In genomic region chr10:18501198-18501597, GRCh38 we compare ENCODE assay signal across 9 cellular contexts.
DNase-seq lines count a peak whose midpoint lies in the region; ATAC-seq and TF ChIP-seq lines count a peak whose summit lies in the region.
"Had no signal": no experiment of that assay in that cellular context is flagged by ENCODE, and none has a peak within 500 bp of the region (broad histone marks: within the 10 kb centered on the region; RNA-seq: fewer than 3 reads in every experiment).

No MANE protein-coding gene starts in this region.

- H3K56ac ChIP-seq in mesendoderm (ENCODE audit: low read length), result no peak overlapping the region

- peak overlapping the region; percentile 74 for H3K27ac ChIP-seq in KMS-11
- H3K27ac ChIP-seq in mesendoderm (ENCODE audit: low read depth, low read length), result no peak overlapping the region
- H3K27ac ChIP-seq in coronary artery, result no peak overlapping the region

- H4K8ac ChIP-seq in mesendoderm (ENCODE audit: low read depth, low read length), result no peak overlapping the region

- no peaks in the 10 kb centered on the region for H3K36me3 ChIP-seq in KMS-11 (ENCODE audit: insufficient read depth)
- no peaks in the 10 kb centered on the region for H3K36me3 ChIP-seq in mesendoderm (ENCODE audit: control insufficient read depth, insufficient read depth, low read length)

- no peak overlapping the region for H2BK5ac ChIP-seq in mesendoderm (ENCODE audit: low read length)

- no peak overlapping the region for H3K18ac ChIP-seq in mesendoderm (ENCODE audit: low read length)

- H3K9ac ChIP-seq in KMS-11 (peak overlapping the region; percentile 33; the same call in 1 of the 2 replicates), mesendoderm (ENCODE audit: low read length) (no peak overlapping the region)

- H3K4ac ChIP-seq in mesendoderm (ENCODE audit: low read depth, low read length), result no peak overlapping the region

- H3K79me1 ChIP-seq in mesendoderm (ENCODE audit: low read length), result no peaks in the 10 kb centered on the region

- H3K4me3 ChIP-seq in KMS-11 (IDR thresholded peaks at IDR 0.05; ENCODE audit: insufficient read depth, low read depth, low read length) (no peak overlapping the region), mesendoderm (ENCODE audit: low read length) (no peak overlapping the region), coronary artery (no peak overlapping the region)

- TF ChIP-seq CTCF in KMS-11 (conservative IDR thresholded peaks at IDR 0.05; ENCODE audit: low read depth, low read length) (no peak), coronary artery (IDR thresholded peaks at IDR 0.05) (no peak)

- H2BK15ac ChIP-seq in mesendoderm (replicated peaks; ENCODE audit: low read depth), result no peak overlapping the region

- H3K4me2 ChIP-seq in KMS-11 (peak overlapping the region; percentile 52), mesendoderm (ENCODE audit: low read length) (no peak overlapping the region)

- no peak overlapping the region for H2AK5ac ChIP-seq in mesendoderm (ENCODE audit: low read length)

- no peak overlapping the region for H2BK120ac ChIP-seq in mesendoderm (ENCODE audit: low read depth, low read length)

- no peak overlapping the region for H3K23ac ChIP-seq in mesendoderm (ENCODE audit: low read length)

- no peak for TF ChIP-seq POLR2A in GM18505 (IDR thresholded peaks at IDR 0.05; ENCODE audit: borderline replicate concordance, extremely low read depth, insufficient read depth, insufficient read length)

- H3K4me1 ChIP-seq in KMS-11 (ENCODE audit: low read depth, poor library complexity, severe bottlenecking) (peaks cover 47% of the 10 kb centered on the region), mesendoderm (ENCODE audit: control insufficient read depth, low read depth, low read length) (no peaks in the 10 kb centered on the region)

- no peaks in the 10 kb centered on the region for H4K20me1 ChIP-seq in KMS-11 (ENCODE audit: insufficient read depth)

- H2AFZ ChIP-seq in KMS-11 (ENCODE audit: low read depth), result peak overlapping the region; percentile 44

- H3K79me2 ChIP-seq in KMS-11 (ENCODE audit: insufficient read depth, low read depth), result no peaks in the 10 kb centered on the region
- no peaks in the 10 kb centered on the region for H3K79me2 ChIP-seq in mesendoderm (ENCODE audit: control insufficient read depth, insufficient read depth, low read length)

- DNase-seq in iris pigment epithelial cell (ENCODE audit: low read depth) (peak; percentile 57), mesendoderm (no peak), coronary artery (ENCODE audit: low spot score) (no peak), NCI-H1092 treated with DMSO at 0.1 percent for 48 hours (lab: John Stamatoyannopoulos, UW) (no peak), NCI-H345 (lab: John Stamatoyannopoulos, UW) (no peak)
- DNase-seq: NCI-H1417 treated with DMSO at 0.1 percent for 48 hours had no signal

- no CpG with 5 or more reads among the region's 3 CpGs for WGBS in mesendoderm (ENCODE audit: extremely low coverage, insufficient coverage, low lambda C conversion rate)

- H3K27me3 ChIP-seq in KMS-11 (ENCODE audit: insufficient read depth, low read depth) (no peaks in the 10 kb centered on the region), mesendoderm (ENCODE audit: insufficient read depth, low read length, poor library complexity) (no peaks in the 10 kb centered on the region)

- peak; percentile 95 for ATAC-seq in GM18505 (IDR thresholded peaks at IDR 0.05; ENCODE audit: unreplicated experiment)
- ATAC-seq in GM21737 (IDR thresholded peaks at IDR 0.05; ENCODE audit: unreplicated experiment), result peak; percentile 85

- H4K5ac ChIP-seq in mesendoderm (ENCODE audit: low read length), result no peak overlapping the region
